Comparison of ENCODE assay signal across 20 cellular contexts in genomic region chr22:29329581-29329980, GRCh38. TPM values are rescaled to one million over a fixed set of nuclear protein-coding genes. Genes with fewer than 3 reads are reported as not detected.
DNase-seq lines count a peak whose midpoint lies in the region; FAIRE-seq and TF ChIP-seq lines count a peak whose summit lies in the region.
"Had no signal": no experiment of that assay in that cellular context is flagged by ENCODE, and none has a peak within 500 bp of the region (broad histone marks: within the 10 kb centered on the region; RNA-seq: fewer than 3 reads in every experiment).

No MANE protein-coding gene starts in this region.

- H3K36me3 ChIP-seq in endodermal cell (ENCODE audit: control insufficient read depth, insufficient read depth, low read length): peaks cover 49% of the 10 kb centered on the region
- H3K36me3 ChIP-seq in kidney (ENCODE audit: control insufficient read depth in 1 of 2, insufficient read depth in 2 of 2, low read length in 2 of 2): peaks cover 3 to 13% of the 10 kb centered on the region in 2 donors

- H3K27ac Mint-ChIP-seq in HFFc6 (peak overlapping the region; percentile 36; the same call in 1 of the 2 replicates), endodermal cell (peak overlapping the region; percentile 39), neural crest cell (ENCODE audit: unreplicated experiment) (peak overlapping the region; percentile 43)
- H3K27ac Mint-ChIP-seq: B cell; CD8-positive, alpha-beta T cell had no signal

- H3K4me3 ChIP-seq in endodermal cell (ENCODE audit: low read length): no peak overlapping the region
- no peak overlapping the region for H3K4me3 ChIP-seq in kidney (ENCODE audit: low read length in 2 of 2)
- H3K4me3 ChIP-seq: GM23248 had no signal

- H3K9me3 Mint-ChIP-seq in HFFc6 (no peaks in the 10 kb centered on the region), endodermal cell (no peaks in the 10 kb centered on the region), neural crest cell (no peaks in the 10 kb centered on the region)
- H3K9me3 Mint-ChIP-seq: CD8-positive, alpha-beta T cell had no signal

- no peaks in the 10 kb centered on the region for H3K4me1 ChIP-seq in endodermal cell (ENCODE audit: control insufficient read depth, insufficient read depth, low read length)
- H3K4me1 ChIP-seq in kidney (ENCODE audit: control insufficient read depth in 1 of 2, insufficient read depth in 1 of 2, low read depth in 1 of 2, low read length in 2 of 2): no peaks in the 10 kb centered on the region

- FAIRE-seq in kidney (lab: Jason Lieb, UNC): no peak
- FAIRE-seq: D721Med, G401.6, GM12892, GM19239 had no signal

- TF ChIP-seq CTCF in HFFc6 (IDR thresholded peaks at IDR 0.05): no peak
- TF ChIP-seq CTCF in endodermal cell (conservative IDR thresholded peaks at IDR 0.05): no peak
- TF ChIP-seq CTCF in neural crest cell (conservative IDR thresholded peaks at IDR 0.05): no peak
- no peak for TF ChIP-seq CTCF in kidney (IDR thresholded peaks at IDR 0.05; ENCODE audit: borderline replicate concordance, extremely low read depth, insufficient read depth)

- H3K9me3 ChIP-seq in endodermal cell (ENCODE audit: control insufficient read depth, low read length) (no peaks in the 10 kb centered on the region), kidney (ENCODE audit: control insufficient read depth in 1 of 2, low read length in 2 of 2) (no peaks in the 10 kb centered on the region)

- no peak overlapping the region for H3K9ac ChIP-seq in endodermal cell (ENCODE audit: extremely low read depth, low read length, poor library complexity, severe bottlenecking)
- H3K9ac ChIP-seq in kidney (ENCODE audit: low read length in 2 of 2): no peak overlapping the region
- H3K9ac ChIP-seq: GM23248 had no signal

- H3K27me3 Mint-ChIP-seq in HFFc6 (ENCODE audit: insufficient read depth) (peaks cover 2% of the 10 kb centered on the region; the same call in 1 of the 2 replicates), endodermal cell (ENCODE audit: insufficient read depth) (no peaks in the 10 kb centered on the region), neural crest cell (ENCODE audit: low read depth) (no peaks in the 10 kb centered on the region)
- H3K27me3 Mint-ChIP-seq: B cell had no signal

- no peak for DNase-seq in HFFc6
- DNase-seq in endodermal cell: no peak
- no peak for DNase-seq in neural crest cell (ENCODE audit: low read depth, low spot score)
- DNase-seq in kidney: no peak
- no peak for DNase-seq in NCI-H510A (lab: John Stamatoyannopoulos, UW)
- no peak for DNase-seq in stimulated activated naive CD4-positive, alpha-beta T cell treated with Interleukin-2 at 50 U/mL for 16 hours (lab: John Stamatoyannopoulos, UW)
- DNase-seq: ACHN, DMS79 treated with DMSO at 0.1 percent for 48 hours, KG1, NCI-H1048, NCI-H2107, NCI-H345 had no signal

- H3K27ac ChIP-seq in endodermal cell (ENCODE audit: low read depth, low read length) (no peak overlapping the region), temporal lobe (ENCODE audit: low read depth, low read length) (peak overlapping the region; percentile 80), kidney (ENCODE audit: low read depth in 2 of 2, low read length in 2 of 2) (no peak overlapping the region)
- H3K27ac ChIP-seq: GM23248 had no signal

- H3K36me3 Mint-ChIP-seq in HFFc6 (ENCODE audit: low read depth) (no peaks in the 10 kb centered on the region; the same call in 1 of the 2 replicates), endodermal cell (ENCODE audit: low read depth) (peaks cover 29% of the 10 kb centered on the region), neural crest cell (ENCODE audit: low read depth) (no peaks in the 10 kb centered on the region)

- WGBS in endodermal cell (ENCODE audit: insufficient coverage in 1 of 2, insufficient read length in 1 of 2), 2 experiments: 94 to 96% methylated on average over 9 to 11 of the region's 11 CpGs

- H3K27me3 ChIP-seq in endodermal cell (ENCODE audit: control insufficient read depth, insufficient read depth, low read length, poor library complexity, severe bottlenecking): no peaks in the 10 kb centered on the region

- intact Hi-C loops in kidney (cut with DNase I): no loop called here

- no peak overlapping the region for H3K4me3 Mint-ChIP-seq in HFFc6
- no peak overlapping the region for H3K4me3 Mint-ChIP-seq in endodermal cell
- no peak overlapping the region for H3K4me3 Mint-ChIP-seq in neural crest cell
- H3K4me3 Mint-ChIP-seq: B cell; CD8-positive, alpha-beta T cell had no signal

- peaks cover 20% of the 10 kb centered on the region for H3K4me1 Mint-ChIP-seq in HFFc6 (ENCODE audit: low read depth)
- H3K4me1 Mint-ChIP-seq in endodermal cell: no peaks in the 10 kb centered on the region
- peaks cover 28% of the 10 kb centered on the region for H3K4me1 Mint-ChIP-seq in neural crest cell
- H3K4me1 Mint-ChIP-seq: B cell had no signal

RNA-seq across cellular contexts. Expression of gene RASL10A, which starts 14.1 kb away (rescaled TPM):
- total RNA-seq in HFFc6 (2021; fragmentation: NEBNext Ultra II Directional; extraction: Animal tissue kit (Norgen Biotek cat#: 25700)): under 1 TPM in 2 of 6 experiments, not detected in 4; 0.24 to 0.28 TPM
- total RNA-seq in endodermal cell (1 to 10 TPM; 1.3 TPM), neural crest cell (0.27 and 0.63 TPM in 2 replicates), temporal lobe (4.9 TPM), kidney (1.2 TPM)
- polyA plus RNA-seq in endodermal cell (2013, experiment 1 of 2): 1.0 TPM
- polyA plus RNA-seq in endodermal cell (2013, experiment 2 of 2): 1.1 TPM
- polyA plus RNA-seq in kidney (ENCODE audit: insufficient read depth, low read depth, low replicate concordance): 0.73 TPM
- total RNA-seq: GM23248 had no signal

RNA-seq across cellular contexts. Expression of gene GAS2L1, which starts 23.1 kb away (rescaled TPM):
- 10 to 100 TPM; 40.5 to 48.8 (median 43.3) TPM for total RNA-seq in HFFc6 (2021; fragmentation: NEBNext Ultra II Directional; extraction: Animal tissue kit (Norgen Biotek cat#: 25700))
- total RNA-seq in endodermal cell (10 to 100 TPM; 22.2 to 24.9 TPM), neural crest cell (7.8 and 8.9 TPM in 2 replicates), temporal lobe (3.7 TPM), kidney (27.2 TPM)
- polyA plus RNA-seq in endodermal cell (2013, experiment 1 of 2): 13.9 TPM
- polyA plus RNA-seq in endodermal cell (2013, experiment 2 of 2): 14.7 TPM
- 24.2 TPM for polyA plus RNA-seq in kidney (ENCODE audit: insufficient read depth, low read depth, low replicate concordance)
- total RNA-seq: B cell; CD8-positive, alpha-beta T cell had no signal

RNA-seq across cellular contexts. Expression of gene AP1B1, which starts 58.8 kb away (rescaled TPM):
- 100 to 1,000 TPM in 1 of 6 experiments, 10 to 100 TPM in 5; 89.1 to 101 (median 89.9) TPM for total RNA-seq in HFFc6 (2021; fragmentation: NEBNext Ultra II Directional; extraction: Animal tissue kit (Norgen Biotek cat#: 25700))
- total RNA-seq in endodermal cell (10 to 100 TPM; 64.9 to 76.6 TPM), neural crest cell (56.7 and 58.4 TPM in 2 replicates), temporal lobe (31.0 TPM), kidney (82.9 TPM)
- polyA plus RNA-seq in endodermal cell (2013, experiment 1 of 2): 51.3 TPM
- 49.8 TPM for polyA plus RNA-seq in endodermal cell (2013, experiment 2 of 2)
- 50.5 TPM for polyA plus RNA-seq in kidney (ENCODE audit: insufficient read depth, low read depth, low replicate concordance)
